In the genomic region with DNA sequence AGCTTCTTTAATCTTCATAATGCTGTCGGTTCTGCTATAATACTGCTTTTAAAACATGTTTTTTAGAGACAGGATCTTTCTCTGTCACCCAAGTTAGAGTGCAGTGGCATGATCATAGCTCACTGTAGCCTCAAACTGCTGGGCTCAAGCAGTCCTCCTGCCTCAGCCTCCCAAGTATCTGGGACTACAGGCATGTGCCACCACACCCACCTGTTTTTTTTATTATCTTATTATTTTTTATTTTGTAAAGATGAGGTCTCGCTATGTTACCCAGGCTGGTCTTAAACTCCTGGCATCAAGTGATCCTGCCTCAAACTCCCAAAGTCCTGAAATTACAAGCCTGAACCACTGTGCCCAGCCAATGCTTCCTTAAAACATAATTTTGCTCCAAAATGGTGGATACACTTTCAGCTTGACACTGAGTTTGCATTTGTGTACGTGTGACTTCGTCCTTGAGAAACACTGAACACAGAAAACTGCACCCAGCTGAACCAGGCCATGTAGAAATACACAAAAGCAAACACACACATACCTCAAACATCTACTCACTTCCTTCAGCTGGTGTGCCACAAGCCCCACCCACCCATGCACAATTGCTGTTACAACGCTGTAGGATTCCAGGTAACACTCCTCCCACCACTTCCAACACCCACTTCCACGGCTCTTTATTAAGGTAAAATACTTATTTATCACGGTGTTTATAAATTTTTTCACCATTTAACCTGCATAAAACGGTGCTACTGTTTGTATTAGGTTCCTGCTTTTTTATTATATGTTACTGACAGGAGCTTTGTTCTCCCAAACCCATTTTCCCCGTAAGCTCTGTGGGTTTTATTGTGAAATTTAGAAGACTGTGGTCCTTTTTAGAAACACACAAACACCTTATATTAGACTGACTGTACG, we compare ENCODE assay signal across 8 cellular contexts.
DNase-seq lines count a peak whose midpoint lies in the region; ATAC-seq, FAIRE-seq and TF ChIP-seq lines count a peak whose summit lies in the region.

No MANE protein-coding gene starts in this region.

- H4K91ac ChIP-seq in H1 (replicated peaks; ENCODE audit: insufficient read length, low read length): no peak overlapping the region

- no peak overlapping the region for H3K56ac ChIP-seq in H1 (replicated peaks; ENCODE audit: insufficient read length, low read depth, low read length)

- H2AK5ac ChIP-seq in H1 (ENCODE audit: low read depth, low read length): no peak overlapping the region

- H3K23ac ChIP-seq in H1 (ENCODE audit: insufficient read length): no peak overlapping the region

- no peak for TF ChIP-seq EP300 in H1 (IDR thresholded peaks at IDR 0.05; ENCODE audit: borderline replicate concordance in 1 of 2, low read depth in 2 of 2, low read length in 2 of 2)

- 92% methylated on average over 10 of the region's 10 CpGs; no CpG with 5 or more reads in 1 of the 2 experiments for WGBS in H1 (ENCODE audit: extremely low coverage in 1 of 2, insufficient coverage in 1 of 2, insufficient read length in 1 of 2, insufficient replicate concordance in 2 of 2, low coverage in 1 of 2, low lambda C conversion rate in 2 of 2, missing lambda C conversion rate in 1 of 2), 2 experiments

- H3K4me3 ChIP-seq in HEK293 (ENCODE audit: low read depth, low read length): no peak overlapping the region
- H3K4me3 ChIP-seq in H1 (ENCODE audit: extremely low read depth in 1 of 4, insufficient read depth in 2 of 4, low read depth in 3 of 4, low read length in 4 of 4): no peak overlapping the region
- H3K4me3 ChIP-seq in skin epidermis: no peak overlapping the region

- no peaks in the 10 kb centered on the region for H3K27me3 ChIP-seq in H1 (replicated peaks in 1 of 4; ENCODE audit: control insufficient read depth in 3 of 4, extremely low read depth in 1 of 4, insufficient read depth in 3 of 4, low read length in 3 of 4)

- CTCF ChIA-PET in HEK293 (lab: Yijun Ruan, JAX) (no interaction called here), RWPE1 (lab: Yijun Ruan, JAX) (interaction anchor here (0.6 kb wide), 2 partner anchors 196 to 546 kb away, joined by 3 to 5 read pairs; no protein-coding TSS in a partner anchor), H1 (lab: Charles Lee; ENCODE audit: partially characterized antibody) (interaction anchor here (0.6 to 1.4 kb wide), 5 partner anchors 9 to 911 kb away, joined by 3 to 4 read pairs (median 4); no protein-coding TSS in a partner anchor)

- no peak overlapping the region for H3K4me2 ChIP-seq in H1 (ENCODE audit: insufficient read depth in 1 of 2, low read depth in 2 of 2, low read length in 2 of 2)

- no peak overlapping the region for H4K5ac ChIP-seq in H1 (ENCODE audit: insufficient read length, low read depth, low read length)

- no peak overlapping the region for H3K4ac ChIP-seq in H1 (replicated peaks; ENCODE audit: insufficient read length, low read depth, low read length)

- H2AFZ ChIP-seq in H1 (ENCODE audit: low read length): peak overlapping the region; percentile 82

- ATAC-seq in HG03039 (IDR thresholded peaks at IDR 0.05; ENCODE audit: unreplicated experiment): no peak

- H2BK15ac ChIP-seq in H1 (ENCODE audit: low read length): no peak overlapping the region

- H4K8ac ChIP-seq in H1 (ENCODE audit: extremely low read depth, insufficient read depth, low read length): no peak overlapping the region

- no peak overlapping the region for H2BK5ac ChIP-seq in H1 (ENCODE audit: low read depth, low read length)

- H3K79me1 ChIP-seq in H1 (ENCODE audit: low read depth, low read length): no peaks in the 10 kb centered on the region

- H3K14ac ChIP-seq in H1 (ENCODE audit: insufficient read length): no peak overlapping the region

- intact Hi-C loops in head of caudate nucleus (cut with DNase I): no loop called here

- H3K9me3 ChIP-seq in HEK293 (ENCODE audit: control insufficient read depth, insufficient read depth, low read depth, low read length) (no peaks in the 10 kb centered on the region), H1 (ENCODE audit: insufficient read depth in 2 of 2, low read depth in 1 of 2, low read length in 1 of 2) (no peaks in the 10 kb centered on the region)

- no peak overlapping the region for H3K9ac ChIP-seq in H1 (replicated peaks in 1 of 4; ENCODE audit: extremely low read depth in 1 of 4, low read depth in 3 of 4, low read length in 3 of 4)

- H2BK12ac ChIP-seq in H1 (ENCODE audit: low read depth, low read length): no peak overlapping the region

- POLR2A ChIA-PET in HEK293 (lab: Yijun Ruan, JAX) (interaction anchor here (0.7 kb wide), 1 partner anchor 467 kb away, joined by 3 read pairs; no protein-coding TSS in a partner anchor), RWPE1 (lab: Yijun Ruan, JAX; ENCODE audit: low non-redundant PET) (interaction anchor here (0.6 kb wide), 1 partner anchor 1132 kb away, joined by 3 read pairs; no protein-coding TSS in a partner anchor), H1 (lab: Charles Lee; ENCODE audit: partially characterized antibody) (no interaction called here)

- H3K27ac ChIP-seq in HEK293 (ENCODE audit: extremely low read depth, low read depth, low read length) (no peak overlapping the region), RWPE1 (no peak overlapping the region), H1 (ENCODE audit: low read depth, low read length) (no peak overlapping the region), skin epidermis (peak overlapping the region in 12 of 21 experiments; percentile 4 to 71 (median 38))

- TF ChIP-seq RAD21 in H1 (IDR thresholded peaks at IDR 0.05 in 1 of 2, conservative IDR thresholded peaks at IDR 0.05 in 1 of 2; ENCODE audit: low read depth in 2 of 2, low read length in 2 of 2): no peak

- no peaks in the 10 kb centered on the region for H3K36me3 ChIP-seq in HEK293 (ENCODE audit: control insufficient read depth in 2 of 2, insufficient read depth in 1 of 2, low read length in 2 of 2)
- H3K36me3 ChIP-seq in H1 (ENCODE audit: control insufficient read depth in 2 of 4, insufficient read depth in 4 of 4, low read length in 3 of 4): no peaks in the 10 kb centered on the region

- no peak for TF ChIP-seq POLR2A in H1 (IDR thresholded peaks at IDR 0.05; ENCODE audit: control extremely low read depth in 1 of 2, low read depth in 2 of 2, low read length in 2 of 2)

- no peak overlapping the region for H2BK120ac ChIP-seq in H1 (replicated peaks; ENCODE audit: low read depth, low read length)

- no peaks in the 10 kb centered on the region for H4K20me1 ChIP-seq in H1 (replicated peaks in 1 of 2; ENCODE audit: control insufficient read depth in 1 of 2, insufficient read depth in 2 of 2, low read length in 2 of 2)

- H3K18ac ChIP-seq in H1 (ENCODE audit: extremely low read depth, low read length): no peak overlapping the region

- no peaks in the 10 kb centered on the region; the same call in 1 of the 2 replicates for H3K23me2 ChIP-seq in H1 (ENCODE audit: low read depth, low read length)

- peak; percentile 86 for DNase-seq in RWPE1 (ENCODE audit: low spot score)
- DNase-seq in H1 (ENCODE audit: low read depth in 1 of 2, low spot score in 2 of 2): peak in 1 of 2 experiments; percentile 7
- no peak for DNase-seq in head of caudate nucleus
- no peak for DNase-seq in NCI-H2081 treated with DMSO at 0.1 percent for 48 hours (lab: John Stamatoyannopoulos, UW)
- no peak for DNase-seq in nucleus accumbens (lab: John Stamatoyannopoulos, UW)

- TF ChIP-seq CTCF in HEK293 (tag by site-specific recombination; IDR thresholded peaks at IDR 0.05): no peak
- TF ChIP-seq CTCF in RWPE1 (conservative IDR thresholded peaks at IDR 0.05; ENCODE audit: low read depth): no peak
- no peak for TF ChIP-seq CTCF in H1 (IDR thresholded peaks at IDR 0.05; ENCODE audit: control extremely low read depth in 1 of 3, insufficient read depth in 1 of 3, low read depth in 1 of 3, low read length in 3 of 3)

- 0 out of 2 replicates have a peak, but pooled peaks cover 3% of the 10 kb centered on the region for H3K4me1 ChIP-seq in HEK293 (ENCODE audit: control insufficient read depth, insufficient read depth, low read length)
- H3K4me1 ChIP-seq in H1 (replicated peaks in 1 of 4; ENCODE audit: control insufficient read depth in 3 of 4, insufficient read depth in 4 of 4, low read length in 3 of 4): no peaks in the 10 kb centered on the region; a peak in 1 of 7 replicates

- FAIRE-seq in H1 (lab: Jason Lieb, UNC): no peak

- H3K79me2 ChIP-seq in H1 (ENCODE audit: control insufficient read depth in 1 of 2, insufficient read depth in 2 of 2, low read length in 2 of 2): no peaks in the 10 kb centered on the region

- H2BK20ac ChIP-seq in H1 (ENCODE audit: low read length): no peak overlapping the region

TF ChIP-seq in HEK293, 187 proteins besides CTCF, POLR2A, EP300 and RAD21:
- TF ChIP-seq ZNF701 (tag by site-specific recombination; IDR thresholded peaks at IDR 0.05): no peak
- no peak for TF ChIP-seq ZBTB21 (tag by site-specific recombination; IDR thresholded peaks at IDR 0.05)
- peak; percentile 40 for TF ChIP-seq ZNF341 (tag by site-specific recombination; IDR thresholded peaks at IDR 0.05; ENCODE audit: low read depth)
- peak; percentile 26; the same call in 1 of the 2 replicates for TF ChIP-seq EGR2 (tag by site-specific recombination; IDR thresholded peaks at IDR 0.05; ENCODE audit: low read depth)
- peak; percentile 47 for TF ChIP-seq ZFHX2 (tag by site-specific recombination; conservative IDR thresholded peaks at IDR 0.05)

TF ChIP-seq in H1, 55 proteins besides CTCF, POLR2A, EP300 and RAD21:
- no peak for TF ChIP-seq RBBP5 (IDR thresholded peaks at IDR 0.05; ENCODE audit: borderline replicate concordance, low read depth, low read length)
- TF ChIP-seq CREB1 (IDR thresholded peaks at IDR 0.05): no peak
- TF ChIP-seq CBX5 (IDR thresholded peaks at IDR 0.05; ENCODE audit: low read depth, low read length): no peak
- no peak for TF ChIP-seq JUND (IDR thresholded peaks at IDR 0.05; ENCODE audit: low read length)
- TF ChIP-seq ASH2L (IDR thresholded peaks at IDR 0.05; ENCODE audit: low read length): no peak
- no peak for TF ChIP-seq POLR2AphosphoS5 (IDR thresholded peaks at IDR 0.05; ENCODE audit: low read depth, low read length)
- no peak for TF ChIP-seq NRF1 (IDR thresholded peaks at IDR 0.05; ENCODE audit: low read depth, low read length)
- no peak for TF ChIP-seq SP1 (IDR thresholded peaks at IDR 0.05; ENCODE audit: low read depth, low read length)
- TF ChIP-seq BCL11A (IDR thresholded peaks at IDR 0.05; ENCODE audit: low read depth in 2 of 2, low read length in 2 of 2): no peak
- no peak for TF ChIP-seq SIN3A (conservative IDR thresholded peaks at IDR 0.05 in 1 of 2, IDR thresholded peaks at IDR 0.05 in 1 of 2; ENCODE audit: low read depth in 1 of 2, low read length in 2 of 2)
- TF ChIP-seq, protein P1, sequence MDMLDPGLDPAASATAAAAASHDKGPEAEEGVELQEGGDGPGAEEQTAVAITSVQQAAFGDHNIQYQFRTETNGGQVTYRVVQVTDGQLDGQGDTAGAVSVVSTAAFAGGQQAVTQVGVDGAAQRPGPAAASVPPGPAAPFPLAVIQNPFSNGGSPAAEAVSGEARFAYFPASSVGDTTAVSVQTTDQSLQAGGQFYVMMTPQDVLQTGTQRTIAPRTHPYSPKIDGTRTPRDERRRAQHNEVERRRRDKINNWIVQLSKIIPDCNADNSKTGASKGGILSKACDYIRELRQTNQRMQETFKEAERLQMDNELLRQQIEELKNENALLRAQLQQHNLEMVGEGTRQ (IDR thresholded peaks at IDR 0.05; ENCODE audit: low read length): no peak

Comparison
In these comparisons a context has a peak if more than half of its experiments do, and no peak if none do; other contexts are left out.
1. H3K27ac ChIP-seq: peak in skin epidermis (12 of 21); none in HEK293 (single experiment), RWPE1 (single experiment) and H1 (single experiment).